Comparison of ENCODE assay signal across 17 cellular contexts in genomic region chr12:53997324-53998173, GRCh38. TPM values are rescaled to one million over a fixed set of nuclear protein-coding genes. Genes with fewer than 3 reads are reported as not detected.
DNase-seq lines count a peak whose midpoint lies in the region; ATAC-seq and TF ChIP-seq lines count a peak whose summit lies in the region.
"Had no signal": no experiment of that assay in that cellular context is flagged by ENCODE, and none has a peak within 500 bp of the region (broad histone marks: within the 10 kb centered on the region; RNA-seq: fewer than 3 reads in every experiment).

No MANE protein-coding gene starts in this region.

- no peaks in the 10 kb centered on the region for H3K36me3 ChIP-seq in CD4-positive, CD25-positive, alpha-beta regulatory T cell (ENCODE audit: control insufficient read depth, insufficient read depth, low read length)
- H3K36me3 ChIP-seq in Peyer's patch (no peaks in the 10 kb centered on the region), hepatocyte (replicated peaks; ENCODE audit: insufficient read depth, low read depth) (no peaks in the 10 kb centered on the region), psoas muscle (ENCODE audit: insufficient read depth in 1 of 2, low read depth in 1 of 2) (no peaks in the 10 kb centered on the region), OCI-LY7 (ENCODE audit: insufficient read depth, low read length) (no peaks in the 10 kb centered on the region)

- H3K4me3 Mint-ChIP-seq in CD4-positive, CD25-positive, alpha-beta regulatory T cell = peak overlapping the region; percentile 33 to 79 (median 64)
- H3K4me3 Mint-ChIP-seq: activated CD8-positive, alpha-beta memory T cell treated with anti-CD3 and anti-CD28 coated beads, Interleukin-2, amount 10 ng/mL, durations not matched to agents 7 days and 5 days had no signal

- H3K27me3 Mint-ChIP-seq in CD4-positive, CD25-positive, alpha-beta regulatory T cell = peaks cover 99% of the 10 kb centered on the region

- BruUV-seq in OCI-LY7 (replicated peaks; lab: Mats Ljungman, UMichigan) = no TSS peak

- H3K79me2 ChIP-seq in hepatocyte (no peaks in the 10 kb centered on the region), OCI-LY7 (ENCODE audit: insufficient read depth, low read depth, low read length) (no peaks in the 10 kb centered on the region)

- H3K27me3 ChIP-seq in CD4-positive, CD25-positive, alpha-beta regulatory T cell (ENCODE audit: control insufficient read depth, insufficient read depth, low read length) = peaks cover 34% of the 10 kb centered on the region
- H3K27me3 ChIP-seq in Peyer's patch (peaks cover 0 to 69% of the 10 kb centered on the region in 2 donors), hepatocyte (peaks cover 98% of the 10 kb centered on the region), psoas muscle (ENCODE audit: insufficient read depth in 3 of 3, low read length in 2 of 3) (no peaks in the 10 kb centered on the region)

- peaks cover 0 to 3% (median 0%) of the 10 kb centered on the region in 7 donors for H3K9me3 Mint-ChIP-seq in CD4-positive, CD25-positive, alpha-beta regulatory T cell

- intact Hi-C loops in psoas muscle (cut with DNase I) = loop anchor here in 1 of 2 donors (2.0 kb wide), 1 partner anchor 15 kb away; no protein-coding TSS in a partner anchor
- intact Hi-C loops in OCI-LY7 (cut with micrococcal nuclease; ENCODE audit: unreplicated experiment) = no loop called here

- CTCF ChIA-PET in OCI-LY7 (lab: Charles Lee; ENCODE audit: unreplicated experiment) = no interaction called here

- ATAC-seq in CD4-positive, CD25-positive, alpha-beta regulatory T cell (ENCODE audit: low read depth in 2 of 2) = no peak
- ATAC-seq in psoas muscle (peak in 3 of 4 donors; percentile 12 to 22 (median 15)), GM18873 (IDR thresholded peaks at IDR 0.05; ENCODE audit: low FRiP score, unreplicated experiment) (no peak), GM18505 (IDR thresholded peaks at IDR 0.05; ENCODE audit: unreplicated experiment) (no peak)
- ATAC-seq: activated CD8-positive, alpha-beta memory T cell treated with anti-CD3 and anti-CD28 coated beads, Interleukin-2, amount 10 ng/mL, durations not matched to agents 7 days and 5 days had no signal

- H2AFZ ChIP-seq in hepatocyte = no peak overlapping the region
- H2AFZ ChIP-seq in OCI-LY7 (ENCODE audit: low read length) = no peak overlapping the region

- no peaks in the 10 kb centered on the region for H3K36me3 Mint-ChIP-seq in CD4-positive, CD25-positive, alpha-beta regulatory T cell

- no peak for DNase-seq in CD4-positive, CD25-positive, alpha-beta regulatory T cell
- DNase-seq in Peyer's patch = no peak
- no peak for DNase-seq in hepatocyte (ENCODE audit: low spot score)
- DNase-seq in psoas muscle = peak in 1 of 2 donors; percentile 80
- DNase-seq in activated CD4-positive, alpha-beta T cell treated with anti-CD3 and anti-CD28 coated beads for 4 hours = no peak
- DNase-seq in OCI-LY7 (ENCODE audit: low spot score) = no peak
- DNase-seq: activated CD8-positive, alpha-beta memory T cell treated with anti-CD3 and anti-CD28 coated beads, Interleukin-2, amount 10 ng/mL, durations not matched to agents 7 days and 5 days; activated naive CD4-positive, alpha-beta T cell treated with anti-CD3 and anti-CD28 coated beads, Interleukin-2, amount 50 U/mL, for 16 hours; cerebellar nuclear complex; EL; mesendoderm; NCI-H2081; stimulated activated CD4-positive, alpha-beta T cell treated with anti-CD3 and anti-CD28 coated beads, Interleukin-1b, Interleukin-23, amount 100 ng/mL, for 48 hours had no signal

- peak overlapping the region; percentile 8 for H3K4me2 ChIP-seq in hepatocyte
- no peak overlapping the region for H3K4me2 ChIP-seq in OCI-LY7 (ENCODE audit: low read length)

- no peaks in the 10 kb centered on the region for H3K9me3 ChIP-seq in CD4-positive, CD25-positive, alpha-beta regulatory T cell (ENCODE audit: control insufficient read depth in 2 of 2, low read length in 2 of 2)
- H3K9me3 ChIP-seq in Peyer's patch = peaks cover 0 to 5% (median 0%) of the 10 kb centered on the region in 4 donors
- H3K9me3 ChIP-seq in hepatocyte (ENCODE audit: low read depth) = no peaks in the 10 kb centered on the region
- H3K9me3 ChIP-seq in psoas muscle = no peaks in the 10 kb centered on the region
- H3K9me3 ChIP-seq in OCI-LY7 (ENCODE audit: low read length) = no peaks in the 10 kb centered on the region

- no peak overlapping the region for H3K4me3 ChIP-seq in CD4-positive, CD25-positive, alpha-beta regulatory T cell (ENCODE audit: low read depth, low read length)
- H3K4me3 ChIP-seq in Peyer's patch = peak overlapping the region in 3 of 4 donors; percentile 0 to 56 (median 20)
- no peak overlapping the region for H3K4me3 ChIP-seq in hepatocyte
- H3K4me3 ChIP-seq in psoas muscle = peak overlapping the region; percentile 78
- H3K4me3 ChIP-seq in OCI-LY7 (ENCODE audit: low read depth, low read length, poor library complexity, severe bottlenecking) = no peak overlapping the region

- no peaks in the 10 kb centered on the region for H4K20me1 ChIP-seq in hepatocyte (ENCODE audit: insufficient read depth, poor library complexity, severe bottlenecking)
- H4K20me1 ChIP-seq in OCI-LY7 (ENCODE audit: insufficient read depth, low read length) = no peaks in the 10 kb centered on the region; the same call in 1 of the 2 replicates

- no peak for TF ChIP-seq POLR2A in Peyer's patch (IDR thresholded peaks at IDR 0.05)
- no peak for TF ChIP-seq POLR2A in GM18505 (IDR thresholded peaks at IDR 0.05; ENCODE audit: borderline replicate concordance, extremely low read depth, insufficient read depth, insufficient read length)

- POLR2A ChIA-PET in OCI-LY7 (lab: Charles Lee) = no interaction called here

- H3K4me1 Mint-ChIP-seq in CD4-positive, CD25-positive, alpha-beta regulatory T cell = peaks cover 6 to 53% (median 23%) of the 10 kb centered on the region in 4 donors

- peak overlapping the region in 1 of 3 donors; percentile 60 for H3K27ac Mint-ChIP-seq in CD4-positive, CD25-positive, alpha-beta regulatory T cell
- H3K27ac Mint-ChIP-seq: activated CD8-positive, alpha-beta memory T cell treated with anti-CD3 and anti-CD28 coated beads, Interleukin-2, amount 10 ng/mL, durations not matched to agents 7 days and 5 days had no signal

- no peak overlapping the region for H3K27ac ChIP-seq in CD4-positive, CD25-positive, alpha-beta regulatory T cell (ENCODE audit: insufficient read depth, low read length, poor library complexity, severe bottlenecking)
- H3K27ac ChIP-seq in Peyer's patch = peak overlapping the region; percentile 30 to 83 (median 66)
- H3K27ac ChIP-seq in hepatocyte = no peak overlapping the region
- peak overlapping the region; percentile 95 for H3K27ac ChIP-seq in psoas muscle
- H3K27ac ChIP-seq in OCI-LY7 (ENCODE audit: low read depth, low read length, poor library complexity, severe bottlenecking) = no peak overlapping the region
- H3K27ac ChIP-seq: HL-60, SK-N-MC had no signal

- peaks cover 47% of the 10 kb centered on the region for H3K4me1 ChIP-seq in CD4-positive, CD25-positive, alpha-beta regulatory T cell (ENCODE audit: control insufficient read depth, insufficient read depth, low read length, poor library complexity, severe bottlenecking)
- H3K4me1 ChIP-seq in Peyer's patch (peaks cover 4 to 38% (median 18%) of the 10 kb centered on the region in 4 donors), hepatocyte (ENCODE audit: insufficient read depth) (peaks cover 30% of the 10 kb centered on the region), psoas muscle (peaks cover 9% of the 10 kb centered on the region), OCI-LY7 (ENCODE audit: insufficient read depth, low read length, poor library complexity, severe bottlenecking) (peaks cover 5% of the 10 kb centered on the region)

- H3K9me2 ChIP-seq in hepatocyte (replicated peaks; ENCODE audit: insufficient read depth) = no peaks in the 10 kb centered on the region
- H3K9me2 ChIP-seq in OCI-LY7 (ENCODE audit: insufficient read depth, low read length) = no peaks in the 10 kb centered on the region

- TF ChIP-seq CTCF in Peyer's patch (IDR thresholded peaks at IDR 0.05) = no peak
- no peak for TF ChIP-seq CTCF in hepatocyte (IDR thresholded peaks at IDR 0.05; ENCODE audit: poor library complexity)
- no peak for TF ChIP-seq CTCF in psoas muscle (IDR thresholded peaks at IDR 0.05)
- TF ChIP-seq CTCF in OCI-LY7 (conservative IDR thresholded peaks at IDR 0.05; ENCODE audit: low read length) = no peak

- WGBS in hepatocyte (ENCODE audit: low lambda C conversion rate, missing lambda C conversion rate) = 16% methylated on average over 31 of the region's 35 CpGs
- 1 to 3% (median 1%) methylated on average over 29 to 35 of the region's 35 CpGs for WGBS in psoas muscle, 3 donors

RNA-seq across cellular contexts. Expression of gene HOXC9, which starts 2.4 kb away (rescaled TPM):
- total RNA-seq in CD4-positive, CD25-positive, alpha-beta regulatory T cell = not detected
- polyA plus RNA-seq in CD4-positive, CD25-positive, alpha-beta regulatory T cell = not detected
- total RNA-seq in Peyer's patch = 10 to 100 TPM in 1 of 4 donors, 1 to 10 TPM in 2, not detected in 1; 1.7 to 13.2 (median 1.9) TPM
- 0.10 and 0.60 TPM in 2 replicates for total RNA-seq in hepatocyte
- 2.7 and 4.1 TPM in 2 replicates for polyA plus RNA-seq in hepatocyte
- 10 to 100 TPM in 2 of 4 donors, 1 to 10 TPM in 2; 6.4 to 14.6 (median 9.2) TPM for total RNA-seq in psoas muscle
- 10 to 100 TPM in 2 of 3 donors, 1 to 10 TPM in 1; 8.8 to 31.1 (median 16.4) TPM for polyA plus RNA-seq in psoas muscle
- not detected in 2 replicates for total RNA-seq in OCI-LY7 (2014; rRNA removed; shearing (Covaris generic))
- total RNA-seq in OCI-LY7 (2022) = 0.42 and 0.57 TPM in 2 replicates
- total RNA-seq: activated CD8-positive, alpha-beta memory T cell treated with anti-CD3 and anti-CD28 coated beads, Interleukin-2, amount 10 ng/mL, durations not matched to agents 7 days and 5 days had no signal

RNA-seq across cellular contexts. Expression of gene HOXC8, which starts 11.2 kb away (rescaled TPM):
- not detected for total RNA-seq in CD4-positive, CD25-positive, alpha-beta regulatory T cell
- not detected for polyA plus RNA-seq in CD4-positive, CD25-positive, alpha-beta regulatory T cell
- total RNA-seq in Peyer's patch (1 to 10 TPM in 3 of 4 donors, under 1 TPM in 1; 0.35 to 1.7 (median 1.1) TPM), hepatocyte (1.6 and 2.0 TPM in 2 replicates), psoas muscle (10 to 100 TPM in 1 of 4 donors, 1 to 10 TPM in 3; 6.7 to 10.2 (median 9.0) TPM), OCI-LY7 (2022) (not detected in 2 replicates)
- polyA plus RNA-seq in hepatocyte (6.4 and 8.5 TPM in 2 replicates), psoas muscle (1 to 10 TPM; 1.6 to 8.8 (median 3.3) TPM)
- total RNA-seq in OCI-LY7 (2014; rRNA removed; shearing (Covaris generic)) = not detected in 2 replicates
- total RNA-seq: activated CD8-positive, alpha-beta memory T cell treated with anti-CD3 and anti-CD28 coated beads, Interleukin-2, amount 10 ng/mL, durations not matched to agents 7 days and 5 days had no signal

RNA-seq across cellular contexts. Expression of gene HOXC10, which starts 12.6 kb away (rescaled TPM):
- total RNA-seq in CD4-positive, CD25-positive, alpha-beta regulatory T cell = not detected
- not detected for polyA plus RNA-seq in CD4-positive, CD25-positive, alpha-beta regulatory T cell
- total RNA-seq in Peyer's patch (1 to 10 TPM in 1 of 4 donors, not detected in 3; 1.0 TPM), hepatocyte (0.23 and 0.60 TPM in 2 replicates), psoas muscle (10 to 100 TPM in 2 of 4 donors, 1 to 10 TPM in 2; 3.0 to 79.4 (median 34.3) TPM), OCI-LY7 (2022) (0.25 TPM in 1 of 2 replicates, not detected in the other)
- polyA plus RNA-seq in hepatocyte (1.6 and 1.7 TPM in 2 replicates), psoas muscle (100 to 1,000 TPM in 1 of 3 donors, 10 to 100 TPM in 2; 43.4 to 129 (median 74.1) TPM)
- total RNA-seq in OCI-LY7 (2014; rRNA removed; shearing (Covaris generic)) = 0.28 TPM in 1 of 2 replicates, not detected in the other
- total RNA-seq: activated CD8-positive, alpha-beta memory T cell treated with anti-CD3 and anti-CD28 coated beads, Interleukin-2, amount 10 ng/mL, durations not matched to agents 7 days and 5 days had no signal

RNA-seq across cellular contexts. Expression of gene HOTAIR, which starts 22.8 kb away (rescaled TPM):
- not detected for total RNA-seq in CD4-positive, CD25-positive, alpha-beta regulatory T cell
- not detected for polyA plus RNA-seq in CD4-positive, CD25-positive, alpha-beta regulatory T cell
- total RNA-seq in Peyer's patch (1 to 10 TPM in 1 of 4 donors, not detected in 3; 1.4 TPM), hepatocyte (0.32 and 0.90 TPM in 2 replicates), psoas muscle (under 1 TPM in 1 of 4 donors, not detected in 3; 0.53 TPM), OCI-LY7 (2022) (3.6 and 5.3 TPM in 2 replicates)
- polyA plus RNA-seq in hepatocyte (0.82 TPM in 1 of 2 replicates, not detected in the other), psoas muscle (under 1 TPM in 2 of 3 donors, not detected in 1; 0.23 to 0.25 TPM)
- total RNA-seq in OCI-LY7 (2014; rRNA removed; shearing (Covaris generic)) = 0.88 and 1.6 TPM in 2 replicates
- total RNA-seq: activated CD8-positive, alpha-beta memory T cell treated with anti-CD3 and anti-CD28 coated beads, Interleukin-2, amount 10 ng/mL, durations not matched to agents 7 days and 5 days had no signal

RNA-seq across cellular contexts. Expression of gene HOXC11, which starts 24.6 kb away (rescaled TPM):
- not detected for total RNA-seq in CD4-positive, CD25-positive, alpha-beta regulatory T cell
- polyA plus RNA-seq in CD4-positive, CD25-positive, alpha-beta regulatory T cell = not detected
- total RNA-seq in Peyer's patch = under 1 TPM in 3 of 4 donors, not detected in 1; 0.40 to 0.76 (median 0.70) TPM
- 0.63 and 1.5 TPM in 2 replicates for total RNA-seq in hepatocyte
- 1.3 and 1.4 TPM in 2 replicates for polyA plus RNA-seq in hepatocyte
- total RNA-seq in psoas muscle = under 1 TPM in 2 of 4 donors, not detected in 2; 0.34 to 0.82 TPM
- 1 to 10 TPM in 1 of 3 donors, under 1 TPM in 2; 0.66 to 2.2 (median 0.95) TPM for polyA plus RNA-seq in psoas muscle
- 1.4 and 2.3 TPM in 2 replicates for total RNA-seq in OCI-LY7 (2014; rRNA removed; shearing (Covaris generic))
- 2.7 and 3.8 TPM in 2 replicates for total RNA-seq in OCI-LY7 (2022)
- total RNA-seq: activated CD8-positive, alpha-beta memory T cell treated with anti-CD3 and anti-CD28 coated beads, Interleukin-2, amount 10 ng/mL, durations not matched to agents 7 days and 5 days had no signal

Comparison
In these comparisons a context has a peak if more than half of its experiments do, and no peak if none do; other contexts are left out.
1. ATAC-seq: peak in psoas muscle (3 of 4); none in CD4-positive, CD25-positive, alpha-beta regulatory T cell (0 of 2), GM18873 (single experiment) and GM18505 (single experiment).
2. H3K27ac ChIP-seq: peak in Peyer's patch (4 of 4) and psoas muscle (single experiment); none in CD4-positive, CD25-positive, alpha-beta regulatory T cell (single experiment), hepatocyte (single experiment) and OCI-LY7 (single experiment).
3. H3K4me3 ChIP-seq: peak in Peyer's patch (3 of 4) and psoas muscle (single experiment); none in CD4-positive, CD25-positive, alpha-beta regulatory T cell (single experiment), hepatocyte (single experiment) and OCI-LY7 (single experiment).